Comparison of ENCODE assay signal across 8 cellular contexts in genomic region chr6:113414511-113414910, GRCh38.
DNase-seq lines count a peak whose midpoint lies in the region; ATAC-seq and TF ChIP-seq lines count a peak whose summit lies in the region.

No MANE protein-coding gene starts in this region.

- DNase-seq in A172 (ENCODE audit: low spot score) (peak; percentile 78), HS-27A (ENCODE audit: low read depth) (peak; percentile 77), WERI-Rb-1 (peak; percentile 9), hepatic stellate cell (ENCODE audit: low spot score) (peak; percentile 22), upper lobe of right lung (no peak), SKM-1 (lab: John Stamatoyannopoulos, UW; ENCODE audit: unreplicated experiment) (no peak)
- DNase-seq in activated T-helper 2 cell treated with anti-CD3 and anti-CD28 coated beads, Interferon-gamma antibody, Interleukin-2, Interleukin-4, amounts not matched to agents 10 μg/mL and 5 μg/mL and 100 μg/mL, durations not matched to agents 14 hours and 24 hours and 36 hours (ENCODE audit: low spot score) = no peak

- H3K36me3 ChIP-seq in WERI-Rb-1 = no peaks in the 10 kb centered on the region
- H3K36me3 ChIP-seq in upper lobe of right lung = no peaks in the 10 kb centered on the region

- H3K9me3 Mint-ChIP-seq in activated T-helper 2 cell treated with anti-CD3 and anti-CD28 coated beads, Interferon-gamma antibody, Interleukin-2, Interleukin-4, amounts not matched to agents 10 μg/mL and 5 μg/mL and 100 μg/mL, durations not matched to agents 14 hours and 24 hours and 36 hours = no peaks in the 10 kb centered on the region

- no peaks in the 10 kb centered on the region for H3K4me1 Mint-ChIP-seq in activated T-helper 2 cell treated with anti-CD3 and anti-CD28 coated beads, Interferon-gamma antibody, Interleukin-2, Interleukin-4, amounts not matched to agents 10 μg/mL and 5 μg/mL and 100 μg/mL, durations not matched to agents 14 hours and 24 hours and 36 hours (ENCODE audit: low read depth)

- H3K27me3 Mint-ChIP-seq in activated T-helper 2 cell treated with anti-CD3 and anti-CD28 coated beads, Interferon-gamma antibody, Interleukin-2, Interleukin-4, amounts not matched to agents 10 μg/mL and 5 μg/mL and 100 μg/mL, durations not matched to agents 14 hours and 24 hours and 36 hours (ENCODE audit: low read depth) = no peaks in the 10 kb centered on the region

- no peak overlapping the region for H3K4me3 Mint-ChIP-seq in activated T-helper 2 cell treated with anti-CD3 and anti-CD28 coated beads, Interferon-gamma antibody, Interleukin-2, Interleukin-4, amounts not matched to agents 10 μg/mL and 5 μg/mL and 100 μg/mL, durations not matched to agents 14 hours and 24 hours and 36 hours (ENCODE audit: low read depth)

- H3K36me3 Mint-ChIP-seq in activated T-helper 2 cell treated with anti-CD3 and anti-CD28 coated beads, Interferon-gamma antibody, Interleukin-2, Interleukin-4, amounts not matched to agents 10 μg/mL and 5 μg/mL and 100 μg/mL, durations not matched to agents 14 hours and 24 hours and 36 hours (ENCODE audit: low read depth) = no peaks in the 10 kb centered on the region

- H3K27ac Mint-ChIP-seq in activated T-helper 2 cell treated with anti-CD3 and anti-CD28 coated beads, Interferon-gamma antibody, Interleukin-2, Interleukin-4, amounts not matched to agents 10 μg/mL and 5 μg/mL and 100 μg/mL, durations not matched to agents 14 hours and 24 hours and 36 hours = no peak overlapping the region

- H3K27me3 ChIP-seq in WERI-Rb-1 (ENCODE audit: insufficient read depth, low read depth, severe bottlenecking) = no peaks in the 10 kb centered on the region
- no peaks in the 10 kb centered on the region for H3K27me3 ChIP-seq in upper lobe of right lung

- intact Hi-C loops in upper lobe of right lung (cut with DNase I) = no loop called here
- intact Hi-C loops in activated T-helper 2 cell treated with anti-CD3 and anti-CD28 coated beads, Interferon-gamma antibody, Interleukin-2, Interleukin-4, amounts not matched to agents 10 μg/mL and 5 μg/mL and 100 μg/mL, durations not matched to agents 14 hours and 24 hours and 36 hours (cut with micrococcal nuclease) = no loop called here

- H3K9me3 ChIP-seq in WERI-Rb-1 (ENCODE audit: severe bottlenecking) (no peaks in the 10 kb centered on the region), upper lobe of right lung (no peaks in the 10 kb centered on the region)

- TF ChIP-seq CTCF in WERI-Rb-1 (IDR thresholded peaks at IDR 0.05; ENCODE audit: low read depth, low read length) = no peak
- TF ChIP-seq CTCF in upper lobe of right lung (IDR thresholded peaks at IDR 0.05) = peak; percentile 51

- no peak overlapping the region for H3K4me3 ChIP-seq in WERI-Rb-1 (ENCODE audit: low read depth, low read length)
- no peak overlapping the region for H3K4me3 ChIP-seq in upper lobe of right lung

- no peaks in the 10 kb centered on the region for H3K4me1 ChIP-seq in upper lobe of right lung

- H3K27ac ChIP-seq in WERI-Rb-1 (no peak overlapping the region), upper lobe of right lung (no peak overlapping the region)

- ATAC-seq in upper lobe of right lung = peak; percentile 60
- ATAC-seq in GM18858 (IDR thresholded peaks at IDR 0.05; ENCODE audit: unreplicated experiment) = no peak

Comparison
In these comparisons a context has a peak if more than half of its experiments do, and no peak if none do; other contexts are left out.
1. DNase-seq: peak in A172 (single experiment), HS-27A (single experiment), WERI-Rb-1 (single experiment) and hepatic stellate cell (single experiment); none in upper lobe of right lung (single experiment), activated T-helper 2 cell treated with anti-CD3 and anti-CD28 coated beads, Interferon-gamma antibody, Interleukin-2, Interleukin-4, amounts not matched to agents 10 μg/mL and 5 μg/mL and 100 μg/mL, durations not matched to agents 14 hours and 24 hours and 36 hours (single experiment) and SKM-1 (single experiment).